In genomic region chrX:3550160-3550765, GRCh38 we compare ENCODE assay signal across 14 cellular contexts.
DNase-seq lines count a peak whose midpoint lies in the region; ATAC-seq lines count a peak whose summit lies in the region.
"Had no signal": no experiment of that assay in that cellular context is flagged by ENCODE, and none has a peak within 500 bp of the region (broad histone marks: within the 10 kb centered on the region; RNA-seq: fewer than 3 reads in every experiment).

No MANE protein-coding gene starts in this region.

- ATAC-seq in GM18858 (IDR thresholded peaks at IDR 0.05; ENCODE audit: unreplicated experiment): no peak
- ATAC-seq: psoas muscle had no signal

- peak; percentile 46 for DNase-seq in CD1c-positive myeloid dendritic cell (ENCODE audit: extremely low spot score)
- peak; percentile 11 for DNase-seq in HT-29 (ENCODE audit: low spot score)
- peak; percentile 48 for DNase-seq in RPMI8226
- peak; percentile 18 for DNase-seq in fibroblast of peridontal ligament (ENCODE audit: extremely low read depth)
- DNase-seq in germinal center (ENCODE audit: low spot score): no peak
- no peak for DNase-seq in cerebellum (ENCODE audit: low spot score)
- no peak for DNase-seq in stimulated activated CD4-positive, alpha-beta T cell treated with anti-CD3 and anti-CD28 coated beads, Interleukin-2, amount 100 ng/mL, for 24 hours
- DNase-seq: activated CD4-positive, alpha-beta T cell treated with anti-CD3 and anti-CD28 coated beads, Interleukin-2, amount 50 U/mL, for 1 hour; activated gamma-delta T cell treated with Interleukin-2 at 50 U/mL for 16 hours; CD4-positive, alpha-beta T cell; lower lobe of right lung; NCI-H187; psoas muscle had no signal

Comparison
In these comparisons a context has a peak if more than half of its experiments do, and no peak if none do; other contexts are left out.
1. DNase-seq: peak in CD1c-positive myeloid dendritic cell (single experiment), HT-29 (single experiment), RPMI8226 (single experiment) and fibroblast of peridontal ligament (single experiment); none in germinal center (single experiment), cerebellum (single experiment) and stimulated activated CD4-positive, alpha-beta T cell treated with anti-CD3 and anti-CD28 coated beads, Interleukin-2, amount 100 ng/mL, for 24 hours (0 of 2).